3 cellular contexts compared by ENCODE assay signal in genomic region chr11:39113606-39114005, GRCh38.
"Had no signal": no experiment of that assay in that cellular context is flagged by ENCODE, and none has a peak within 500 bp of the region (broad histone marks: within the 10 kb centered on the region; RNA-seq: fewer than 3 reads in every experiment).

No MANE protein-coding gene starts in this region.

- ATAC-seq: GM12878 had no signal

- DNase-seq: GDM1, GF-D8 had no signal

- H3K4me3 ChIP-seq: GM12878 had no signal
